Comparison of ENCODE assay signal across 27 cellular contexts in the genomic region with DNA sequence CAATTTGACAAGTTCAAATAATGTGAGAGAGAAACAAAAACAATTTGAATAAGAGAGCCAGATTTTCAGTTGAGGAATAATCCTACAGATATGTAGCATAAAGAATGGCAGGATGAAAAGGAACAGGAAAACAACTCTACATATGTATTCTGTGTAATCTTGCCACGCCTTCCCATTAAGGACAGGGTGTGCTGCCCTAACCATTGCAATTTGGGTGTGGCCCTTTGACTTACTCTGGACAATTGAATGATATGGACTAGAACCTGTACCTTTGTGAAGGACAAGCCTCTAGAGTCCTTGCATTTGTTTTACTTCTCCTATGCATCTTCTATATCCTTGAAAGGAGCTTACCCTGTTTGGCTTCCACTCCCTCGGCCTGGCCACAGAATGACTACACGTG.
"Had no signal": no experiment of that assay in that cellular context is flagged by ENCODE, and none has a peak within 500 bp of the region (broad histone marks: within the 10 kb centered on the region; RNA-seq: fewer than 3 reads in every experiment).

No MANE protein-coding gene starts in this region.

- H3K9me3 ChIP-seq: gastrocnemius medialis, left lung, right lobe of liver, thoracic aorta, tibial nerve, upper lobe of left lung had no signal

- H3K27ac Mint-ChIP-seq: effector memory CD8-positive, alpha-beta T cell; naive thymus-derived CD4-positive, alpha-beta T cell; nephron; neural progenitor cell; progenitor cell of endocrine pancreas; stimulated activated naive B cell treated with anti-CD40 and anti-IgM and Interleukin-4, amounts not matched to agents 10 μg/mL and 1 μg/mL and 100 μg/mL, for 72 hours; stimulated activated naive CD8-positive, alpha-beta T cell treated with anti-CD3 and anti-CD28 coated beads, Interleukin-15, Interleukin-2, amounts not matched to agents 100 ng/mL and 50 ng/mL, for 24 hours had no signal

- H3K4me2 ChIP-seq: neural progenitor cell had no signal

- H3K27me3 Mint-ChIP-seq: effector memory CD8-positive, alpha-beta T cell; naive thymus-derived CD4-positive, alpha-beta T cell; progenitor cell of endocrine pancreas; stimulated activated naive B cell treated with anti-CD40 and anti-IgM and Interleukin-4, amounts not matched to agents 10 μg/mL and 1 μg/mL and 100 μg/mL, for 72 hours; stimulated activated naive CD8-positive, alpha-beta T cell treated with anti-CD3 and anti-CD28 coated beads, Interleukin-15, Interleukin-2, amounts not matched to agents 100 ng/mL and 50 ng/mL, for 24 hours had no signal

- ATAC-seq: effector memory CD8-positive, alpha-beta T cell; gastrocnemius medialis; left cardiac atrium; left lung; naive thymus-derived CD4-positive, alpha-beta T cell; right lobe of liver; stimulated activated naive B cell treated with anti-CD40 and anti-IgM and Interleukin-4, amounts not matched to agents 10 μg/mL and 1 μg/mL and 100 μg/mL, for 72 hours had no signal

- H2AFZ ChIP-seq: neural progenitor cell, parathyroid adenoma had no signal

- H3K4me3 Mint-ChIP-seq: effector memory CD8-positive, alpha-beta T cell; naive thymus-derived CD4-positive, alpha-beta T cell; nephron; neural progenitor cell; stimulated activated naive B cell treated with anti-CD40 and anti-IgM and Interleukin-4, amounts not matched to agents 10 μg/mL and 1 μg/mL and 100 μg/mL, for 72 hours; stimulated activated naive CD8-positive, alpha-beta T cell treated with anti-CD3 and anti-CD28 coated beads, Interleukin-15, Interleukin-2, amounts not matched to agents 100 ng/mL and 50 ng/mL, for 24 hours had no signal

- H3K4me3 ChIP-seq: coronary artery, gastrocnemius medialis, left lung, neural progenitor cell, right lobe of liver, thoracic aorta, tibial nerve, upper lobe of left lung had no signal

- H3K36me3 Mint-ChIP-seq: naive thymus-derived CD4-positive, alpha-beta T cell; neural progenitor cell; stimulated activated naive B cell treated with anti-CD40 and anti-IgM and Interleukin-4, amounts not matched to agents 10 μg/mL and 1 μg/mL and 100 μg/mL, for 72 hours had no signal

- H3K9me3 Mint-ChIP-seq: nephron, neural progenitor cell had no signal

- H3K4me1 Mint-ChIP-seq: naive thymus-derived CD4-positive, alpha-beta T cell; nephron; neural progenitor cell; stimulated activated naive B cell treated with anti-CD40 and anti-IgM and Interleukin-4, amounts not matched to agents 10 μg/mL and 1 μg/mL and 100 μg/mL, for 72 hours had no signal

- DNase-seq: dermis blood vessel endothelial cell; effector memory CD8-positive, alpha-beta T cell; foreskin fibroblast; gastrocnemius medialis; head of caudate nucleus; left cardiac atrium; mesendoderm; midbrain; naive thymus-derived CD4-positive, alpha-beta T cell; right lobe of liver; small intestine; stimulated activated CD4-positive, alpha-beta T cell treated with anti-CD3 and anti-CD28 coated beads, Interleukin-15, amount 100 ng/mL, for 24 hours; stimulated activated CD4-positive, alpha-beta T cell treated with anti-CD3 and anti-CD28 coated beads, Interleukin-2, amount 100 ng/mL, for 48 hours; stimulated activated naive B cell treated with anti-CD40 and anti-IgM and Interleukin-4, amounts not matched to agents 10 μg/mL and 1 μg/mL and 100 μg/mL, for 72 hours; upper lobe of left lung had no signal

- FAIRE-seq: endometrium, keratinocyte, small intestine, urothelium cell line had no signal

- H3K4me1 ChIP-seq: gastrocnemius medialis, left lung, neural progenitor cell, parathyroid adenoma, right lobe of liver, tibial nerve, upper lobe of left lung had no signal

- H3K9ac ChIP-seq: neural progenitor cell, parathyroid adenoma had no signal

- H3K27ac ChIP-seq: coronary artery, gastrocnemius medialis, left lung, neural progenitor cell, parathyroid adenoma, right lobe of liver, thoracic aorta, tibial nerve, upper lobe of left lung had no signal

- H3K79me2 ChIP-seq: parathyroid adenoma had no signal

- H3K36me3 ChIP-seq: gastrocnemius medialis, left lung, neural progenitor cell, right lobe of liver, thoracic aorta, tibial nerve, upper lobe of left lung had no signal

- H3K27me3 ChIP-seq: gastrocnemius medialis, left lung, neural progenitor cell, right lobe of liver, tibial nerve, upper lobe of left lung had no signal
